8 cellular contexts compared by ENCODE assay signal in the genomic region with DNA sequence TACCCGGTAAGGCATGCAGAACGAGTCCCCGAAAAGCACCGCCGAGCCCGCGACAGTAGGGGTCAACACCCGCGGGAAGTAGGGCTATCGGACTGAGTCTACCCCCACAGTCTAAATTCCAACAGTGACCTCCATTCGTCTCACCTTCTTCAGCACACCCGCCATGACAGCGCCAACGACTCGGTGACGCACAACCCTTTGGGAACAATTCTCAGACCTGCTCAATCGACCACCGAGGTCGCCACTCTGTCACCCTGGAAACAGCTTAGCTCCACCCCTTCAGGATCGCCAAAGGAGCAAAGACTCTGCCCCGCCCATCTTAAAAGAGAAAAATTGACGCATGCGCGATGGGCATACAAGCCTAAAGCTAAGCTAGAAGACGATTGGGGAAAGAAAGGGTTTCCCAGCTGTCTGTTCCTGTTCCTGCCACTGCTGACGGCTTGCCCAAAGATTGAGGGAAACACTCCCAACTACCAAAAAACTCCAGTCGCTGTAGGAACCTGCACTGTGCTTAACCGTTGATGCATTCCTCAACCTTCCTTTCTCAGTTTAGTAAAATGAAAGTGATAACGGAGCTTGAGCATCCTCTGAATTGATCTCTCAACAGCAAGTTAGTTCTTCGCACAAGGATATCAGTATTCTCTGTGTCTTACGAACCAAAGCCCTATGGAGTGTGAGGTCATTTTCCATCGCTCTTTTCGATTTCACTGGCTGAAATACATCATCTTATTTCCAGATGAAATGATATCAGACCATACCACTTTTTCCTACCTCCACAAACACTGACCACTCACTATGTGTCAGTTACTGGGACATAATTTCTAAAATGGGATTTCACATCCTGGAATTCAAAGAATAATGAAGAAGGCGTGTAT. TPM values are rescaled to one million over a fixed set of nuclear protein-coding genes. Genes with fewer than 3 reads are reported as not detected.
A peak's percentile ranks its signal among the peaks of the same experiment; 100 is the strongest.
DNase-seq lines count a peak whose midpoint lies in the region; ATAC-seq and TF ChIP-seq lines count a peak whose summit lies in the region.

A gene (minus strand): TSS at position 188 of the 875 bp plus-strand sequence. CDS start 23 bp downstream, at position 165.

- H3K9me3 ChIP-seq in esophagus (ENCODE audit: control insufficient read depth in 2 of 2, insufficient read depth in 1 of 2, low read depth in 1 of 2, low read length in 1 of 2) (no peaks in the 10 kb centered on the region), mucosa of rectum (ENCODE audit: control insufficient read depth in 2 of 2, low read length in 2 of 2) (no peaks in the 10 kb centered on the region)

- H3K36me3 Mint-ChIP-seq in activated T-cell treated with anti-CD3 and anti-CD28 coated beads, Interleukin-2, amount 50 U/mL, for 24 hours (ENCODE audit: low read depth) = peaks cover 12% of the 10 kb centered on the region

- ATAC-seq in GM21737 (IDR thresholded peaks at IDR 0.05; ENCODE audit: unreplicated experiment) = peak; percentile 99

- H3K4me1 Mint-ChIP-seq in activated T-cell treated with anti-CD3 and anti-CD28 coated beads, Interleukin-2, amount 50 U/mL, for 24 hours (ENCODE audit: low read depth) = peaks cover 13% of the 10 kb centered on the region

- H3K4me3 Mint-ChIP-seq in activated T-cell treated with anti-CD3 and anti-CD28 coated beads, Interleukin-2, amount 50 U/mL, for 24 hours = no peak within 1 kb of the TSS

- H3K27ac ChIP-seq in esophagus (ENCODE audit: low read depth in 2 of 2, low read length in 1 of 2) (peak within 1 kb of the TSS; percentile 88 to 96), mucosa of rectum (ENCODE audit: low read depth in 2 of 2, low read length in 2 of 2) (peak within 1 kb of the TSS; percentile 83 to 91)

- H3K9ac ChIP-seq in mucosa of rectum (ENCODE audit: low read depth in 1 of 2, low read length in 2 of 2) = peak within 1 kb of the TSS; percentile 92 to 100

- no peak within 1 kb of the TSS for H3K27ac Mint-ChIP-seq in activated T-cell treated with anti-CD3 and anti-CD28 coated beads, Interleukin-2, amount 50 U/mL, for 24 hours

- 3 to 5% methylated on average over 34 of the region's 34 CpGs for WGBS in esophagus, 2 donors

- peak within 1 kb of the TSS; percentile 79 to 99 for H3K4me3 ChIP-seq in esophagus (ENCODE audit: low read depth in 1 of 2, low read length in 2 of 2)
- H3K4me3 ChIP-seq in mucosa of rectum (ENCODE audit: low read length in 2 of 2) = peak within 1 kb of the TSS; percentile 94 to 100

- H3K27me3 ChIP-seq in esophagus (ENCODE audit: control insufficient read depth in 1 of 2, insufficient read depth in 2 of 2, low read length in 2 of 2) (no peaks in the 10 kb centered on the region), mucosa of rectum (ENCODE audit: control insufficient read depth in 2 of 2, insufficient read depth in 2 of 2, low read length in 2 of 2) (no peaks in the 10 kb centered on the region)

- no peaks in the 10 kb centered on the region for H3K9me3 Mint-ChIP-seq in activated T-cell treated with anti-CD3 and anti-CD28 coated beads, Interleukin-2, amount 50 U/mL, for 24 hours

- peaks cover 0 to 3% of the 10 kb centered on the region in 2 donors for H3K36me3 ChIP-seq in esophagus (ENCODE audit: control insufficient read depth in 2 of 2, insufficient read depth in 2 of 2, low read length in 1 of 2)
- H3K36me3 ChIP-seq in mucosa of rectum (ENCODE audit: control insufficient read depth in 2 of 2, insufficient read depth in 2 of 2, low read length in 2 of 2) = peaks cover 9 to 13% of the 10 kb centered on the region in 2 donors

- no peaks in the 10 kb centered on the region for H3K27me3 Mint-ChIP-seq in activated T-cell treated with anti-CD3 and anti-CD28 coated beads, Interleukin-2, amount 50 U/mL, for 24 hours

- no peaks in the 10 kb centered on the region for H3K4me1 ChIP-seq in esophagus (ENCODE audit: control insufficient read depth in 2 of 2, insufficient read depth in 2 of 2, low read length in 1 of 2)
- peaks cover 7 to 9% of the 10 kb centered on the region in 2 donors for H3K4me1 ChIP-seq in mucosa of rectum (ENCODE audit: control insufficient read depth in 2 of 2, insufficient read depth in 2 of 2, low read length in 2 of 2)

- peak; percentile 98 for DNase-seq in DMS79 (lab: John Stamatoyannopoulos, UW)
- DNase-seq in KG1 (lab: John Stamatoyannopoulos, UW) = peak; percentile 97
- DNase-seq in activated T-cell treated with anti-CD3 and anti-CD28 coated beads, Interleukin-2, amount 50 U/mL, for 24 hours = peak; percentile 92
- peak; percentile 95 for DNase-seq in stimulated activated CD8-positive, alpha-beta memory T cell treated with anti-CD3 and anti-CD28 coated beads, Interleukin-4, amount 100 ng/mL, for 48 hours

TF ChIP-seq in PFSK-1, 5 proteins besides CTCF, POLR2A, EP300 and RAD21:
- TF ChIP-seq POLR2AphosphoS5 (IDR thresholded peaks at IDR 0.05; ENCODE audit: low read depth, low read length) (peak; percentile 72), FOXP2 (optimal IDR thresholded peaks at IDR 0.05; ENCODE audit: borderline replicate concordance, extremely low read depth, extremely low read length, insufficient read depth) (no peak), TAF1 (IDR thresholded peaks at IDR 0.05; ENCODE audit: borderline replicate concordance, insufficient read depth, low read length) (peak; percentile 83; the same call in 1 of the 2 replicates), SIN3A (IDR thresholded peaks at IDR 0.05; ENCODE audit: borderline replicate concordance, insufficient read depth, low read length) (peak; percentile 92; the same call in 1 of the 2 replicates)
- TF ChIP-seq, protein P1, sequence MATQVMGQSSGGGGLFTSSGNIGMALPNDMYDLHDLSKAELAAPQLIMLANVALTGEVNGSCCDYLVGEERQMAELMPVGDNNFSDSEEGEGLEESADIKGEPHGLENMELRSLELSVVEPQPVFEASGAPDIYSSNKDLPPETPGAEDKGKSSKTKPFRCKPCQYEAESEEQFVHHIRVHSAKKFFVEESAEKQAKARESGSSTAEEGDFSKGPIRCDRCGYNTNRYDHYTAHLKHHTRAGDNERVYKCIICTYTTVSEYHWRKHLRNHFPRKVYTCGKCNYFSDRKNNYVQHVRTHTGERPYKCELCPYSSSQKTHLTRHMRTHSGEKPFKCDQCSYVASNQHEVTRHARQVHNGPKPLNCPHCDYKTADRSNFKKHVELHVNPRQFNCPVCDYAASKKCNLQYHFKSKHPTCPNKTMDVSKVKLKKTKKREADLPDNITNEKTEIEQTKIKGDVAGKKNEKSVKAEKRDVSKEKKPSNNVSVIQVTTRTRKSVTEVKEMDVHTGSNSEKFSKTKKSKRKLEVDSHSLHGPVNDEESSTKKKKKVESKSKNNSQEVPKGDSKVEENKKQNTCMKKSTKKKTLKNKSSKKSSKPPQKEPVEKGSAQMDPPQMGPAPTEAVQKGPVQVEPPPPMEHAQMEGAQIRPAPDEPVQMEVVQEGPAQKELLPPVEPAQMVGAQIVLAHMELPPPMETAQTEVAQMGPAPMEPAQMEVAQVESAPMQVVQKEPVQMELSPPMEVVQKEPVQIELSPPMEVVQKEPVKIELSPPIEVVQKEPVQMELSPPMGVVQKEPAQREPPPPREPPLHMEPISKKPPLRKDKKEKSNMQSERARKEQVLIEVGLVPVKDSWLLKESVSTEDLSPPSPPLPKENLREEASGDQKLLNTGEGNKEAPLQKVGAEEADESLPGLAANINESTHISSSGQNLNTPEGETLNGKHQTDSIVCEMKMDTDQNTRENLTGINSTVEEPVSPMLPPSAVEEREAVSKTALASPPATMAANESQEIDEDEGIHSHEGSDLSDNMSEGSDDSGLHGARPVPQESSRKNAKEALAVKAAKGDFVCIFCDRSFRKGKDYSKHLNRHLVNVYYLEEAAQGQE (IDR thresholded peaks at IDR 0.05; ENCODE audit: insufficient read depth in 1 of 2, low read depth in 2 of 2, low read length in 2 of 2) = 0 out of 4 replicates have a peak, but pooled peaks have one; percentile 45 to 61

RNA-seq across cellular contexts. Expression of the gene that starts here (rescaled TPM):
- 10.4 TPM for polyA plus RNA-seq in PFSK-1 (2012; ENCODE audit: insufficient read length, low read depth)
- polyA plus RNA-seq in esophagus = 10 to 100 TPM; 43.6 to 94.0 TPM

Comparison
In these comparisons a context has a peak if more than half of its experiments do, and no peak if none do; other contexts are left out.
1. Peak in every context shown above with its lines: DNase-seq, ATAC-seq, H3K4me3 ChIP-seq and H3K27ac ChIP-seq.